18 cellular contexts compared by ENCODE assay signal in the genomic region with DNA sequence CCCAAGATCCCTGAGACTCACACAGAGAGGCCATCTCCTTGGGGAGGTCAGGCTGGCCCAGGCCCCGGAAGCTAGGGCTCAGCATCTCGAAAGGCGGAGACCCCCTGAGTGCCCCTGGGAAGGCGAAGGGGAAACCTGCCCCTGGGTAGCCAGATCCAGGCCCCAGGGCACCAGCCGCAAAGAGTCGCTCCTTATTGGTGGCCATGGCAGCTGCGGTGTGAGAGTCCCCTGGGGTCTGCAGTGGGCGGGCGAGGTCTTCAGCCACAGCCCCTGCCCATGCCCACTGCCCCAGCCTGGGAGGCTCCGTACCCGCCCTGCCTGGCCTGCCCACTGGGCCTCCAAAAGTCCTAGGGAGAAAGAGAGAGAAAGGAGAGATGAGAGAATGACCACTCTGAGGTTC. TPM values are rescaled to one million over a fixed set of nuclear protein-coding genes. Genes with fewer than 3 reads are reported as not detected.
DNase-seq lines count a peak whose midpoint lies in the region; ATAC-seq and TF ChIP-seq lines count a peak whose summit lies in the region.
"Had no signal": no experiment of that assay in that cellular context is flagged by ENCODE, and none has a peak within 500 bp of the region (broad histone marks: within the 10 kb centered on the region; RNA-seq: fewer than 3 reads in every experiment).

No MANE protein-coding gene starts in this region.

- no peaks in the 10 kb centered on the region for H3K9me3 Mint-ChIP-seq in brain
- no peaks in the 10 kb centered on the region for H3K9me3 Mint-ChIP-seq in naive thymus-derived CD4-positive, alpha-beta T cell
- H3K9me3 Mint-ChIP-seq: CD8-positive, alpha-beta T cell; HFFc6 had no signal

- no peaks in the 10 kb centered on the region for H3K9me3 ChIP-seq in naive thymus-derived CD4-positive, alpha-beta T cell (ENCODE audit: control insufficient read depth in 2 of 3, low read length in 3 of 3)
- H3K9me3 ChIP-seq in suprapubic skin = no peaks in the 10 kb centered on the region
- no peaks in the 10 kb centered on the region for H3K9me3 ChIP-seq in ascending aorta
- H3K9me3 ChIP-seq: Peyer's patch had no signal

- peaks cover 10% of the 10 kb centered on the region for H3K27me3 ChIP-seq in H7 (ENCODE audit: control insufficient read depth, insufficient read depth, low read length)
- no peaks in the 10 kb centered on the region for H3K27me3 ChIP-seq in naive thymus-derived CD4-positive, alpha-beta T cell (ENCODE audit: control insufficient read depth in 2 of 2, insufficient read depth in 2 of 2, low read length in 2 of 2)
- no peaks in the 10 kb centered on the region for H3K27me3 ChIP-seq in suprapubic skin
- H3K27me3 ChIP-seq in ascending aorta = no peaks in the 10 kb centered on the region
- H3K27me3 ChIP-seq: Peyer's patch had no signal

- TF ChIP-seq EP300 in suprapubic skin (IDR thresholded peaks at IDR 0.05) = no peak

- no peak for TF ChIP-seq POLR2A in suprapubic skin (IDR thresholded peaks at IDR 0.05)

- no peak for ATAC-seq in naive thymus-derived CD4-positive, alpha-beta T cell
- no peak for ATAC-seq in HG02642 (IDR thresholded peaks at IDR 0.05; ENCODE audit: poor library complexity, unreplicated experiment)
- ATAC-seq: CD8-positive, alpha-beta T cell had no signal

- peaks cover 26% of the 10 kb centered on the region for H3K27me3 Mint-ChIP-seq in brain
- no peaks in the 10 kb centered on the region for H3K27me3 Mint-ChIP-seq in naive thymus-derived CD4-positive, alpha-beta T cell
- H3K27me3 Mint-ChIP-seq: B cell had no signal

- H3K27ac Mint-ChIP-seq in brain = peak overlapping the region in 3 of 5 experiments; percentile 25 to 79 (median 42)
- H3K27ac Mint-ChIP-seq in naive thymus-derived CD4-positive, alpha-beta T cell = peak overlapping the region in 5 of 9 donors; percentile 10 to 78 (median 34)
- H3K27ac Mint-ChIP-seq: B cell; CD8-positive, alpha-beta T cell; HFFc6 had no signal

- no peaks in the 10 kb centered on the region for H3K36me3 Mint-ChIP-seq in brain
- peaks cover 0 to 9% (median 0%) of the 10 kb centered on the region in 5 donors for H3K36me3 Mint-ChIP-seq in naive thymus-derived CD4-positive, alpha-beta T cell

- TF ChIP-seq CTCF in brain (conservative IDR thresholded peaks at IDR 0.05) (no peak), suprapubic skin (IDR thresholded peaks at IDR 0.05) (no peak), ascending aorta (IDR thresholded peaks at IDR 0.05) (no peak)

- CTCF ChIA-PET in naive thymus-derived CD4-positive, alpha-beta T cell (lab: Charles Lee) = no interaction called here

- H3K4me3 ChIP-seq in H7 (ENCODE audit: insufficient read depth, low read depth, low read length) (no peak overlapping the region), suprapubic skin (no peak overlapping the region), ascending aorta (no peak overlapping the region)
- no peak overlapping the region for H3K4me3 ChIP-seq in naive thymus-derived CD4-positive, alpha-beta T cell (ENCODE audit: low read length)
- H3K4me3 ChIP-seq: Peyer's patch had no signal

- peaks cover 49% of the 10 kb centered on the region for H3K4me1 Mint-ChIP-seq in brain
- peaks cover 34 to 81% (median 71%) of the 10 kb centered on the region in 7 donors for H3K4me1 Mint-ChIP-seq in naive thymus-derived CD4-positive, alpha-beta T cell

- intact Hi-C loops in naive thymus-derived CD4-positive, alpha-beta T cell (cut with micrococcal nuclease) = no loop called here
- intact Hi-C loops in ascending aorta (cut with DNase I) = loop anchor here (10.0 kb wide), 1 partner anchor 1183 kb away; no protein-coding TSS in a partner anchor

- H3K4me3 Mint-ChIP-seq in brain = peak overlapping the region in 1 of 5 experiments; percentile 3
- peak overlapping the region in 3 of 10 donors; percentile 44 to 60 (median 48) for H3K4me3 Mint-ChIP-seq in naive thymus-derived CD4-positive, alpha-beta T cell
- H3K4me3 Mint-ChIP-seq: B cell; CD8-positive, alpha-beta T cell; HFFc6 had no signal

- no peaks in the 10 kb centered on the region; the same call in 1 of the 2 replicates for H3K36me3 ChIP-seq in H7 (replicated peaks; ENCODE audit: control insufficient read depth, insufficient read depth, low read length)
- H3K36me3 ChIP-seq in naive thymus-derived CD4-positive, alpha-beta T cell (ENCODE audit: control insufficient read depth in 2 of 3, insufficient read depth in 3 of 3, low read length in 3 of 3) = no peaks in the 10 kb centered on the region
- peaks cover 15% of the 10 kb centered on the region for H3K36me3 ChIP-seq in suprapubic skin
- H3K36me3 ChIP-seq in ascending aorta = peaks cover 9 to 13% of the 10 kb centered on the region in 2 donors
- H3K36me3 ChIP-seq: Peyer's patch had no signal

- DNase-seq in H7 = peak; percentile 19
- no peak for DNase-seq in naive thymus-derived CD4-positive, alpha-beta T cell
- DNase-seq in suprapubic skin (ENCODE audit: low spot score in 2 of 2) = no peak
- DNase-seq in ascending aorta (ENCODE audit: low spot score in 2 of 2) = no peak
- no peak for DNase-seq in mucosa of gallbladder (ENCODE audit: low spot score)
- DNase-seq: CD8-positive, alpha-beta T cell; DND-41; GDM1; GOT3; HFFc6; NCI-H1105 treated with DMSO at 0.1 percent for 48 hours; NCI-H1930; NCI-H510A treated with DMSO at 0.1 percent for 48 hours; Peyer's patch; SHP77 treated with DMSO at 0.1 percent for 48 hours had no signal

- POLR2A ChIA-PET in naive thymus-derived CD4-positive, alpha-beta T cell (lab: Charles Lee) = interaction anchor here (0.6 to 2.3 kb wide), 3 partner anchors 8 to 22 kb away, joined by 4 to 8 read pairs (median 5); no protein-coding TSS in a partner anchor

- H3K27ac ChIP-seq in naive thymus-derived CD4-positive, alpha-beta T cell (ENCODE audit: low read depth, low read length) = no peak overlapping the region
- peak overlapping the region; percentile 99 for H3K27ac ChIP-seq in suprapubic skin
- peak overlapping the region in 1 of 2 donors; percentile 87 for H3K27ac ChIP-seq in ascending aorta
- H3K27ac ChIP-seq: Peyer's patch had no signal

- H3K4me1 ChIP-seq in naive thymus-derived CD4-positive, alpha-beta T cell (ENCODE audit: control insufficient read depth in 2 of 2, insufficient read depth in 2 of 2, low read length in 2 of 2) = peaks cover 29 to 38% of the 10 kb centered on the region in 2 donors
- H3K4me1 ChIP-seq in suprapubic skin (peaks cover 94% of the 10 kb centered on the region), ascending aorta (peaks cover 24 to 50% of the 10 kb centered on the region in 2 donors)

- WGBS in suprapubic skin = 89% methylated on average over 11 of the region's 11 CpGs

RNA-seq across cellular contexts. Expression of a gene that starts 4.7 kb away (rescaled TPM):
- total RNA-seq in H7 (2014; rRNA removed; shearing (Covaris generic)) = 50.1 and 58.1 TPM in 2 replicates
- polyA plus RNA-seq in brain (ENCODE audit: insufficient read depth, low read depth, low replicate concordance) = 4.1 TPM
- total RNA-seq in naive thymus-derived CD4-positive, alpha-beta T cell = 10 to 100 TPM; 22.4 to 73.1 (median 57.4) TPM
- polyA plus RNA-seq in naive thymus-derived CD4-positive, alpha-beta T cell = 10 to 100 TPM in 1 of 2 donors, 1 to 10 TPM in 1; 6.4 to 17.2 TPM
- 100 to 1,000 TPM; 140 to 198 (median 172) TPM for total RNA-seq in suprapubic skin
- total RNA-seq in ascending aorta = 29.8 TPM
- 41.8 TPM for total RNA-seq in mucosa of gallbladder

RNA-seq across cellular contexts. Expression of a gene that starts 20.3 kb away (rescaled TPM):
- total RNA-seq in H7 (2014; rRNA removed; shearing (Covaris generic)) = 0.30 and 0.52 TPM in 2 replicates
- polyA plus RNA-seq in brain (ENCODE audit: insufficient read depth, low read depth, low replicate concordance) = 0.39 TPM
- total RNA-seq in naive thymus-derived CD4-positive, alpha-beta T cell = 100 to 1,000 TPM; 208 to 760 (median 408) TPM
- polyA plus RNA-seq in naive thymus-derived CD4-positive, alpha-beta T cell = 100 to 1,000 TPM; 191 to 205 TPM
- 10 to 100 TPM in 1 of 4 donors, 1 to 10 TPM in 3; 2.9 to 29.1 (median 6.8) TPM for total RNA-seq in suprapubic skin
- total RNA-seq in ascending aorta = 1.6 TPM
- 5.8 TPM for total RNA-seq in mucosa of gallbladder

RNA-seq across cellular contexts. Expression of a gene that starts 40.8 kb away (rescaled TPM):
- total RNA-seq in H7 (2014; rRNA removed; shearing (Covaris generic)) = 43.6 and 46.2 TPM in 2 replicates
- 11.8 TPM for polyA plus RNA-seq in brain (ENCODE audit: insufficient read depth, low read depth, low replicate concordance)
- 10 to 100 TPM in 1 of 5 experiments, 1 to 10 TPM in 2, under 1 TPM in 2; 0.08 to 65.4 (median 1.1) TPM for total RNA-seq in naive thymus-derived CD4-positive, alpha-beta T cell
- polyA plus RNA-seq in naive thymus-derived CD4-positive, alpha-beta T cell = not detected
- total RNA-seq in suprapubic skin (10 to 100 TPM in 1 of 4 donors, 1 to 10 TPM in 3; 5.7 to 10.6 (median 6.1) TPM), ascending aorta (not detected), mucosa of gallbladder (1.5 TPM)

RNA-seq across cellular contexts. Expression of a gene that starts 46.6 kb away (rescaled TPM):
- total RNA-seq in H7 (2014; rRNA removed; shearing (Covaris generic)) = 3.0 and 3.4 TPM in 2 replicates
- polyA plus RNA-seq in brain (ENCODE audit: insufficient read depth, low read depth, low replicate concordance) = 2.6 TPM
- 10 to 100 TPM; 34.1 to 76.3 (median 69.1) TPM for total RNA-seq in naive thymus-derived CD4-positive, alpha-beta T cell
- polyA plus RNA-seq in naive thymus-derived CD4-positive, alpha-beta T cell = 1 to 10 TPM; 1.3 to 2.1 TPM
- total RNA-seq in suprapubic skin (100 to 1,000 TPM in 1 of 4 donors, 10 to 100 TPM in 3; 35.6 to 175 (median 56.7) TPM), ascending aorta (30.7 TPM), mucosa of gallbladder (44.3 TPM)

RNA-seq across cellular contexts. Expression of a gene that starts 46.8 kb away (rescaled TPM):
- 8.7 and 9.1 TPM in 2 replicates for total RNA-seq in H7 (2014; rRNA removed; shearing (Covaris generic))
- 11.0 TPM for polyA plus RNA-seq in brain (ENCODE audit: insufficient read depth, low read depth, low replicate concordance)
- 100 to 1,000 TPM in 2 of 5 experiments, 10 to 100 TPM in 3; 37.2 to 135 (median 49.5) TPM for total RNA-seq in naive thymus-derived CD4-positive, alpha-beta T cell
- polyA plus RNA-seq in naive thymus-derived CD4-positive, alpha-beta T cell = 1 to 10 TPM; 3.6 to 3.8 TPM
- total RNA-seq in suprapubic skin (10 to 100 TPM in 3 of 4 donors, 1 to 10 TPM in 1; 5.9 to 38.9 (median 15.2) TPM), ascending aorta (5.9 TPM), mucosa of gallbladder (40.4 TPM)

Comparison
In these comparisons a context has a peak if more than half of its experiments do, and no peak if none do; other contexts are left out.
1. RNA of a gene that starts 20.3 kb away (total RNA-seq): 208 to 760 TPM in naive thymus-derived CD4-positive, alpha-beta T cell; 2.9 to 29.1 TPM in suprapubic skin, 5.8 TPM in mucosa of gallbladder (single experiment), 1.6 TPM in ascending aorta (single experiment) and 0.30 to 0.52 TPM in H7; every median in the first group is over 4 times any median in the second.